ENCODE assay signal across 1 cellular context in genomic region chr5:91383027-91383955, GRCh38.
TF ChIP-seq lines count a peak whose summit lies in the region.

A gene with protein sequence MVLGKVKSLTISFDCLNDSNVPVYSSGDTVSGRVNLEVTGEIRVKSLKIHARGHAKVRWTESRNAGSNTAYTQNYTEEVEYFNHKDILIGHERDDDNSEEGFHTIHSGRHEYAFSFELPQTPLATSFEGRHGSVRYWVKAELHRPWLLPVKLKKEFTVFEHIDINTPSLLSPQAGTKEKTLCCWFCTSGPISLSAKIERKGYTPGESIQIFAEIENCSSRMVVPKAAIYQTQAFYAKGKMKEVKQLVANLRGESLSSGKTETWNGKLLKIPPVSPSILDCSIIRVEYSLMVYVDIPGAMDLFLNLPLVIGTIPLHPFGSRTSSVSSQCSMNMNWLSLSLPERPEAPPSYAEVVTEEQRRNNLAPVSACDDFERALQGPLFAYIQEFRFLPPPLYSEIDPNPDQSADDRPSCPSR (minus strand): TSS chr5:91383317. CDS start chr5:91383092, 225 bp downstream.

TF ChIP-seq in HepG2, 621 proteins besides CTCF, POLR2A, EP300 and RAD21 (continued from another document and continues in another):
- TF ChIP-seq, protein P1, sequence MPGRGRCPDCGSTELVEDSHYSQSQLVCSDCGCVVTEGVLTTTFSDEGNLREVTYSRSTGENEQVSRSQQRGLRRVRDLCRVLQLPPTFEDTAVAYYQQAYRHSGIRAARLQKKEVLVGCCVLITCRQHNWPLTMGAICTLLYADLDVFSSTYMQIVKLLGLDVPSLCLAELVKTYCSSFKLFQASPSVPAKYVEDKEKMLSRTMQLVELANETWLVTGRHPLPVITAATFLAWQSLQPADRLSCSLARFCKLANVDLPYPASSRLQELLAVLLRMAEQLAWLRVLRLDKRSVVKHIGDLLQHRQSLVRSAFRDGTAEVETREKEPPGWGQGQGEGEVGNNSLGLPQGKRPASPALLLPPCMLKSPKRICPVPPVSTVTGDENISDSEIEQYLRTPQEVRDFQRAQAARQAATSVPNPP (CRISPR knock-in tag; IDR thresholded peaks at IDR 0.05), result no peak
- no peak for TF ChIP-seq GRHL1 (CRISPR knock-in tag; conservative IDR thresholded peaks at IDR 0.05)
- TF ChIP-seq, protein P2, sequence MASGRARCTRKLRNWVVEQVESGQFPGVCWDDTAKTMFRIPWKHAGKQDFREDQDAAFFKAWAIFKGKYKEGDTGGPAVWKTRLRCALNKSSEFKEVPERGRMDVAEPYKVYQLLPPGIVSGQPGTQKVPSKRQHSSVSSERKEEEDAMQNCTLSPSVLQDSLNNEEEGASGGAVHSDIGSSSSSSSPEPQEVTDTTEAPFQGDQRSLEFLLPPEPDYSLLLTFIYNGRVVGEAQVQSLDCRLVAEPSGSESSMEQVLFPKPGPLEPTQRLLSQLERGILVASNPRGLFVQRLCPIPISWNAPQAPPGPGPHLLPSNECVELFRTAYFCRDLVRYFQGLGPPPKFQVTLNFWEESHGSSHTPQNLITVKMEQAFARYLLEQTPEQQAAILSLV (CRISPR knock-in tag; IDR thresholded peaks at IDR 0.05; ENCODE audit: borderline replicate concordance), result no peak
- no peak for TF ChIP-seq ZNF850 (CRISPR knock-in tag; conservative IDR thresholded peaks at IDR 0.05)
- no peak for TF ChIP-seq ZNF784 (CRISPR knock-in tag; IDR thresholded peaks at IDR 0.05; ENCODE audit: borderline replicate concordance)
- no peak for TF ChIP-seq ZNF101 (CRISPR knock-in tag; IDR thresholded peaks at IDR 0.05; ENCODE audit: borderline replicate concordance, low read depth)
- 0 out of 2 replicates have a peak, but pooled peaks have one; percentile 10 for TF ChIP-seq SNAPC2 (CRISPR knock-in tag; IDR thresholded peaks at IDR 0.05)
- no peak for TF ChIP-seq RFX1 (IDR thresholded peaks at IDR 0.05)
- TF ChIP-seq ATAD3A (CRISPR knock-in tag; IDR thresholded peaks at IDR 0.05), result no peak
- no peak for TF ChIP-seq EZH2 (conservative IDR thresholded peaks at IDR 0.05; ENCODE audit: low read depth, low read length)
- no peak for TF ChIP-seq ZNF547 (CRISPR knock-in tag; IDR thresholded peaks at IDR 0.05)
- TF ChIP-seq ZNF33B (CRISPR knock-in tag; IDR thresholded peaks at IDR 0.05), result no peak
- no peak for TF ChIP-seq MED13 (CRISPR knock-in tag; IDR thresholded peaks at IDR 0.05)
- no peak for TF ChIP-seq KDM4B (CRISPR knock-in tag; IDR thresholded peaks at IDR 0.05)
- no peak for TF ChIP-seq ZNF512B (CRISPR knock-in tag; IDR thresholded peaks at IDR 0.05; ENCODE audit: borderline replicate concordance)
- no peak for TF ChIP-seq NCOA5 (CRISPR knock-in tag; IDR thresholded peaks at IDR 0.05)
- TF ChIP-seq BHLHE40 (IDR thresholded peaks at IDR 0.05; ENCODE audit: low read length), result no peak
- no peak for TF ChIP-seq CAMTA2 (CRISPR knock-in tag; IDR thresholded peaks at IDR 0.05; ENCODE audit: borderline replicate concordance)
- no peak for TF ChIP-seq PRDM10 (CRISPR knock-in tag; IDR thresholded peaks at IDR 0.05; ENCODE audit: low read depth)
- TF ChIP-seq MYC (CRISPR knock-in tag; IDR thresholded peaks at IDR 0.05; ENCODE audit: borderline replicate concordance), result no peak; the same call in 1 of the 2 replicates
- no peak for TF ChIP-seq KLF15 (CRISPR knock-in tag; IDR thresholded peaks at IDR 0.05; ENCODE audit: borderline replicate concordance)
- TF ChIP-seq KAT8 (CRISPR knock-in tag; IDR thresholded peaks at IDR 0.05), result peak; percentile 50; the same call in 1 of the 2 replicates
- TF ChIP-seq KAT7 (CRISPR knock-in tag; IDR thresholded peaks at IDR 0.05; ENCODE audit: borderline replicate concordance), result no peak
- TF ChIP-seq, protein P3, sequence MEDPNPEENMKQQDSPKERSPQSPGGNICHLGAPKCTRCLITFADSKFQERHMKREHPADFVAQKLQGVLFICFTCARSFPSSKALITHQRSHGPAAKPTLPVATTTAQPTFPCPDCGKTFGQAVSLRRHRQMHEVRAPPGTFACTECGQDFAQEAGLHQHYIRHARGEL (CRISPR knock-in tag; IDR thresholded peaks at IDR 0.05), result no peak
- TF ChIP-seq ZFYVE20 (CRISPR knock-in tag; IDR thresholded peaks at IDR 0.05; ENCODE audit: borderline replicate concordance, low read depth), result no peak; the same call in 1 of the 2 replicates
- peak; percentile 53; the same call in 1 of the 2 replicates for TF ChIP-seq ESRRA (CRISPR knock-in tag; IDR thresholded peaks at IDR 0.05; ENCODE audit: low read depth)
- no peak for TF ChIP-seq CCAR2 (optimal IDR thresholded peaks at IDR 0.05; ENCODE audit: low read depth, low read length)
- no peak for TF ChIP-seq ZNF251 (CRISPR knock-in tag; IDR thresholded peaks at IDR 0.05)
- 0 out of 2 replicates have a peak, but pooled peaks have one; percentile 51 for TF ChIP-seq POLR2AphosphoS2 (IDR thresholded peaks at IDR 0.05; ENCODE audit: low read depth, low read length)
- TF ChIP-seq SKI (IDR thresholded peaks at IDR 0.05; ENCODE audit: partially characterized antibody), result no peak
- no peak for TF ChIP-seq ZNF17 (CRISPR knock-in tag; IDR thresholded peaks at IDR 0.05)
- no peak for TF ChIP-seq HINFP (CRISPR knock-in tag; IDR thresholded peaks at IDR 0.05; ENCODE audit: low read depth)
- TF ChIP-seq, protein P4, sequence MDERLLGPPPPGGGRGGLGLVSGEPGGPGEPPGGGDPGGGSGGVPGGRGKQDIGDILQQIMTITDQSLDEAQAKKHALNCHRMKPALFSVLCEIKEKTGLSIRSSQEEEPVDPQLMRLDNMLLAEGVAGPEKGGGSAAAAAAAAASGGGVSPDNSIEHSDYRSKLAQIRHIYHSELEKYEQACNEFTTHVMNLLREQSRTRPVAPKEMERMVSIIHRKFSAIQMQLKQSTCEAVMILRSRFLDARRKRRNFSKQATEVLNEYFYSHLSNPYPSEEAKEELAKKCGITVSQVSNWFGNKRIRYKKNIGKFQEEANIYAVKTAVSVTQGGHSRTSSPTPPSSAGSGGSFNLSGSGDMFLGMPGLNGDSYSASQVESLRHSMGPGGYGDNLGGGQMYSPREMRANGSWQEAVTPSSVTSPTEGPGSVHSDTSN (CRISPR knock-in tag; IDR thresholded peaks at IDR 0.05), result no peak
- TF ChIP-seq ZNF75D (CRISPR knock-in tag; IDR thresholded peaks at IDR 0.05; ENCODE audit: borderline replicate concordance), result no peak
- TF ChIP-seq NFATC3 (CRISPR knock-in tag; IDR thresholded peaks at IDR 0.05), result no peak
- TF ChIP-seq, protein P5, sequence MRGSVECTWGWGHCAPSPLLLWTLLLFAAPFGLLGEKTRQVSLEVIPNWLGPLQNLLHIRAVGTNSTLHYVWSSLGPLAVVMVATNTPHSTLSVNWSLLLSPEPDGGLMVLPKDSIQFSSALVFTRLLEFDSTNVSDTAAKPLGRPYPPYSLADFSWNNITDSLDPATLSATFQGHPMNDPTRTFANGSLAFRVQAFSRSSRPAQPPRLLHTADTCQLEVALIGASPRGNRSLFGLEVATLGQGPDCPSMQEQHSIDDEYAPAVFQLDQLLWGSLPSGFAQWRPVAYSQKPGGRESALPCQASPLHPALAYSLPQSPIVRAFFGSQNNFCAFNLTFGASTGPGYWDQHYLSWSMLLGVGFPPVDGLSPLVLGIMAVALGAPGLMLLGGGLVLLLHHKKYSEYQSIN (CRISPR knock-in tag; IDR thresholded peaks at IDR 0.05; ENCODE audit: borderline replicate concordance), result no peak
- no peak for TF ChIP-seq ZBTB46 (CRISPR knock-in tag; IDR thresholded peaks at IDR 0.05; ENCODE audit: borderline replicate concordance)
- TF ChIP-seq GTF2F1 (IDR thresholded peaks at IDR 0.05; ENCODE audit: low read length), result peak; percentile 95
- TF ChIP-seq, protein P6, sequence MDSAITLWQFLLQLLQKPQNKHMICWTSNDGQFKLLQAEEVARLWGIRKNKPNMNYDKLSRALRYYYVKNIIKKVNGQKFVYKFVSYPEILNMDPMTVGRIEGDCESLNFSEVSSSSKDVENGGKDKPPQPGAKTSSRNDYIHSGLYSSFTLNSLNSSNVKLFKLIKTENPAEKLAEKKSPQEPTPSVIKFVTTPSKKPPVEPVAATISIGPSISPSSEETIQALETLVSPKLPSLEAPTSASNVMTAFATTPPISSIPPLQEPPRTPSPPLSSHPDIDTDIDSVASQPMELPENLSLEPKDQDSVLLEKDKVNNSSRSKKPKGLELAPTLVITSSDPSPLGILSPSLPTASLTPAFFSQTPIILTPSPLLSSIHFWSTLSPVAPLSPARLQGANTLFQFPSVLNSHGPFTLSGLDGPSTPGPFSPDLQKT (CRISPR knock-in tag; IDR thresholded peaks at IDR 0.05; ENCODE audit: borderline replicate concordance), result no peak
- TF ChIP-seq SMAD9 (CRISPR knock-in tag; IDR thresholded peaks at IDR 0.05), result no peak
- no peak for TF ChIP-seq SOX5 (CRISPR knock-in tag; IDR thresholded peaks at IDR 0.05; ENCODE audit: borderline replicate concordance)
- no peak for TF ChIP-seq ZNF12 (CRISPR knock-in tag; IDR thresholded peaks at IDR 0.05)
